In genomic region chr11:111851636-111852035, GRCh38 we compare ENCODE assay signal across 11 cellular contexts. TPM values are rescaled to one million over a fixed set of nuclear protein-coding genes. Genes with fewer than 3 reads are reported as not detected.
DNase-seq lines count a peak whose midpoint lies in the region; ATAC-seq, FAIRE-seq and TF ChIP-seq lines count a peak whose summit lies in the region.
"Had no signal": no experiment of that assay in that cellular context is flagged by ENCODE, and none has a peak within 500 bp of the region (broad histone marks: within the 10 kb centered on the region; RNA-seq: fewer than 3 reads in every experiment).

No MANE protein-coding gene starts in this region.

- intact Hi-C loops in MCF 10A (cut with micrococcal nuclease) = no loop called here
- intact Hi-C loops in breast epithelium (cut with DNase I; ENCODE audit: low total_unique reads) = no loop called here

- TF ChIP-seq CTCF in MCF 10A (IDR thresholded peaks at IDR 0.05; ENCODE audit: unreplicated experiment) (no peak), breast epithelium (IDR thresholded peaks at IDR 0.05) (no peak)

- DNase-seq in MCF 10A (ENCODE audit: unreplicated experiment) (peak; percentile 53), breast epithelium (ENCODE audit: low spot score in 2 of 2) (no peak), OCI-M1 (lab: John Stamatoyannopoulos, UW) (peak; percentile 36), superior temporal gyrus (ENCODE audit: extremely low spot score) (peak; percentile 30), DMS114 treated with DMSO at 0.1 percent for 48 hours (lab: John Stamatoyannopoulos, UW; ENCODE audit: unreplicated experiment) (no peak), H4 (ENCODE audit: low spot score) (no peak)
- no peak for DNase-seq in naive thymus-derived CD8-positive, alpha-beta T cell
- DNase-seq: activated effector memory CD4-positive, alpha-beta T cell treated with Interleukin-2 at 50 U/mL for 16 hours; pancreas; SJCRH30 had no signal

- no peaks in the 10 kb centered on the region for H3K27me3 Mint-ChIP-seq in MCF 10A (ENCODE audit: insufficient read depth, unreplicated experiment)
- no peaks in the 10 kb centered on the region for H3K27me3 Mint-ChIP-seq in naive thymus-derived CD8-positive, alpha-beta T cell

- no peak overlapping the region for H3K4me3 ChIP-seq in breast epithelium
- H3K4me3 ChIP-seq: pancreas, SJCRH30 had no signal

- ATAC-seq in naive thymus-derived CD8-positive, alpha-beta T cell = no peak

- POLR2A ChIA-PET in MCF 10A (lab: Yijun Ruan, JAX) = interaction anchor here (0.8 to 1.2 kb wide), 3 partner anchors 15 to 85 kb away, joined by 3 to 7 read pairs (median 5); partner anchors contain the start of genes ALG9 and PPP2R1B
- POLR2A ChIA-PET in naive thymus-derived CD8-positive, alpha-beta T cell (lab: Charles Lee) = no interaction called here

- H3K4me1 Mint-ChIP-seq in MCF 10A (ENCODE audit: insufficient read depth, unreplicated experiment) = no peaks in the 10 kb centered on the region
- no peaks in the 10 kb centered on the region for H3K4me1 Mint-ChIP-seq in naive thymus-derived CD8-positive, alpha-beta T cell

- H3K4me3 Mint-ChIP-seq in MCF 10A (ENCODE audit: unreplicated experiment) = no peak overlapping the region
- H3K4me3 Mint-ChIP-seq in naive thymus-derived CD8-positive, alpha-beta T cell = no peak overlapping the region

- no peak overlapping the region for H3K27ac ChIP-seq in breast epithelium
- H3K27ac ChIP-seq: pancreas, SJCRH30 had no signal

- CTCF ChIA-PET in MCF 10A (lab: Yijun Ruan, JAX) = interaction anchor here (0.5 to 2.0 kb wide), 10 partner anchors 10 to 352 kb away, joined by 3 to 6 read pairs (median 3); no protein-coding TSS in a partner anchor

- H3K36me3 Mint-ChIP-seq in MCF 10A (ENCODE audit: insufficient read depth, unreplicated experiment) = peaks cover 61% of the 10 kb centered on the region
- H3K36me3 Mint-ChIP-seq in naive thymus-derived CD8-positive, alpha-beta T cell = peaks cover 4 to 87% (median 25%) of the 10 kb centered on the region in 3 donors

- peak; percentile 57 for FAIRE-seq in endometrium (lab: Jason Lieb, UNC)
- FAIRE-seq: pancreas had no signal

- no peak for TF ChIP-seq POLR2A in breast epithelium (IDR thresholded peaks at IDR 0.05)

- H3K27me3 ChIP-seq in breast epithelium = no peaks in the 10 kb centered on the region
- H3K27me3 ChIP-seq: pancreas, SJCRH30 had no signal

- no peaks in the 10 kb centered on the region for H3K4me1 ChIP-seq in breast epithelium
- H3K4me1 ChIP-seq: pancreas, SJCRH30 had no signal

- H3K9me3 Mint-ChIP-seq in MCF 10A (ENCODE audit: unreplicated experiment) = no peaks in the 10 kb centered on the region
- no peaks in the 10 kb centered on the region for H3K9me3 Mint-ChIP-seq in naive thymus-derived CD8-positive, alpha-beta T cell

- no peak overlapping the region for H3K27ac Mint-ChIP-seq in MCF 10A (ENCODE audit: low read depth, unreplicated experiment)
- H3K27ac Mint-ChIP-seq in naive thymus-derived CD8-positive, alpha-beta T cell = peak overlapping the region in 1 of 10 donors; percentile 22

- BruUV-seq in MCF 10A (replicated peaks; lab: Mats Ljungman, UMichigan) = no TSS peak

- H3K9me3 ChIP-seq in breast epithelium = no peaks in the 10 kb centered on the region
- H3K9me3 ChIP-seq: pancreas, SJCRH30 had no signal

- no peaks in the 10 kb centered on the region for H3K36me3 ChIP-seq in breast epithelium
- H3K36me3 ChIP-seq: SJCRH30 had no signal

RNA-seq across cellular contexts. Expression of gene ALG9, which starts 19.7 kb away (rescaled TPM):
- total RNA-seq in MCF 10A (2022) = 28.8 and 31.2 TPM in 2 replicates
- 10 to 100 TPM; 31.8 to 46.2 (median 43.9) TPM for total RNA-seq in breast epithelium
- 34.1 and 45.9 TPM in 2 replicates for total RNA-seq in H4 (2014; rRNA removed; shearing (Covaris generic))
- 10 to 100 TPM; 24.2 to 28.6 TPM for total RNA-seq in naive thymus-derived CD8-positive, alpha-beta T cell
- polyA plus RNA-seq in naive thymus-derived CD8-positive, alpha-beta T cell = 10 to 100 TPM in 2 of 3 donors, 1 to 10 TPM in 1; 6.4 to 13.1 (median 11.9) TPM

RNA-seq across cellular contexts. Expression of gene FDXACB1, which starts 27.3 kb away (rescaled TPM):
- 0.79 and 1.0 TPM in 2 replicates for total RNA-seq in MCF 10A (2022)
- total RNA-seq in breast epithelium = 1 to 10 TPM; 1.6 to 3.7 (median 3.3) TPM
- total RNA-seq in H4 (2014; rRNA removed; shearing (Covaris generic)) = 7.5 and 8.1 TPM in 2 replicates
- 1 to 10 TPM; 5.9 to 6.1 TPM for total RNA-seq in naive thymus-derived CD8-positive, alpha-beta T cell
- 1 to 10 TPM; 7.5 to 8.3 (median 7.6) TPM for polyA plus RNA-seq in naive thymus-derived CD8-positive, alpha-beta T cell

RNA-seq across cellular contexts. Expression of gene CFAP68, which starts 27.7 kb away (rescaled TPM):
- 33.6 and 38.3 TPM in 2 replicates for total RNA-seq in MCF 10A (2022)
- total RNA-seq in breast epithelium = 10 to 100 TPM; 29.6 to 35.1 (median 31.2) TPM
- 22.7 and 28.2 TPM in 2 replicates for total RNA-seq in H4 (2014; rRNA removed; shearing (Covaris generic))
- 10 to 100 TPM; 22.9 to 25.6 TPM for total RNA-seq in naive thymus-derived CD8-positive, alpha-beta T cell
- polyA plus RNA-seq in naive thymus-derived CD8-positive, alpha-beta T cell = 10 to 100 TPM; 29.5 to 33.5 (median 33.4) TPM

RNA-seq across cellular contexts. Expression of gene CRYAB, which starts 59.9 kb away (rescaled TPM):
- total RNA-seq in MCF 10A (2022) (1.2 and 2.5 TPM in 2 replicates), breast epithelium (100 to 1,000 TPM; 132 to 299 (median 271) TPM)
- total RNA-seq in H4 (2014; rRNA removed; shearing (Covaris generic)) = 0.15 TPM in 1 of 2 replicates, not detected in the other
- total RNA-seq in naive thymus-derived CD8-positive, alpha-beta T cell = not detected
- not detected for polyA plus RNA-seq in naive thymus-derived CD8-positive, alpha-beta T cell

Comparison
In these comparisons a context has a peak if more than half of its experiments do, and no peak if none do; other contexts are left out.
1. DNase-seq: peak in MCF 10A (single experiment), OCI-M1 (single experiment) and superior temporal gyrus (single experiment); none in breast epithelium (0 of 2), DMS114 treated with DMSO at 0.1 percent for 48 hours (single experiment), H4 (single experiment) and naive thymus-derived CD8-positive, alpha-beta T cell (0 of 10).